ENCODE assay signal across 11 cellular contexts in genomic region chr12:15728118-15728598, GRCh38.
DNase-seq lines count a peak whose midpoint lies in the region; ATAC-seq and TF ChIP-seq lines count a peak whose summit lies in the region.
"Had no signal": no experiment of that assay in that cellular context is flagged by ENCODE, and none has a peak within 500 bp of the region (broad histone marks: within the 10 kb centered on the region; RNA-seq: fewer than 3 reads in every experiment).

No MANE protein-coding gene starts in this region.

- no peak overlapping the region for H3K27ac Mint-ChIP-seq in activated T-helper 17 cell treated with anti-CD3 and anti-CD28 coated beads, Interleukin-2, amount 50 U/mL, for 72 hours
- H3K27ac Mint-ChIP-seq: naive B cell; T-helper 2 cell treated with Interferon-gamma antibody and Interleukin-4, amounts not matched to agents 5 μg/mL and 100 μg/mL, for 36 hours had no signal

- H3K27ac ChIP-seq in SJSA1 = peak overlapping the region; percentile 72

- H3K36me3 Mint-ChIP-seq in activated T-helper 17 cell treated with anti-CD3 and anti-CD28 coated beads, Interleukin-2, amount 50 U/mL, for 72 hours (ENCODE audit: low read depth) = no peaks in the 10 kb centered on the region
- H3K36me3 Mint-ChIP-seq: naive B cell had no signal

- H3K4me1 ChIP-seq in SJSA1 (replicated peaks) = peaks cover 38% of the 10 kb centered on the region

- H3K27me3 Mint-ChIP-seq in activated T-helper 17 cell treated with anti-CD3 and anti-CD28 coated beads, Interleukin-2, amount 50 U/mL, for 72 hours = no peaks in the 10 kb centered on the region

- no peaks in the 10 kb centered on the region for H3K9me3 Mint-ChIP-seq in activated T-helper 17 cell treated with anti-CD3 and anti-CD28 coated beads, Interleukin-2, amount 50 U/mL, for 72 hours
- H3K9me3 Mint-ChIP-seq: T-helper 2 cell treated with Interferon-gamma antibody and Interleukin-4, amounts not matched to agents 5 μg/mL and 100 μg/mL, for 36 hours had no signal

- H3K4me3 Mint-ChIP-seq in activated T-helper 17 cell treated with anti-CD3 and anti-CD28 coated beads, Interleukin-2, amount 50 U/mL, for 72 hours = no peak overlapping the region
- H3K4me3 Mint-ChIP-seq: naive B cell; T-helper 2 cell treated with Interferon-gamma antibody and Interleukin-4, amounts not matched to agents 5 μg/mL and 100 μg/mL, for 36 hours had no signal

- no peaks in the 10 kb centered on the region for H3K4me1 Mint-ChIP-seq in activated T-helper 17 cell treated with anti-CD3 and anti-CD28 coated beads, Interleukin-2, amount 50 U/mL, for 72 hours
- H3K4me1 Mint-ChIP-seq: naive B cell had no signal

- no peaks in the 10 kb centered on the region for H3K36me3 ChIP-seq in SJSA1

- peak; percentile 81 for DNase-seq in ELR (ENCODE audit: low read depth)
- DNase-seq in SJSA1 (ENCODE audit: low read depth in 1 of 2, low spot score in 2 of 2) = peak; percentile 46 to 73
- DNase-seq in fibroblast of gingiva (ENCODE audit: low read depth) = peak; percentile 88
- DNase-seq in renal cortical epithelial cell (ENCODE audit: low read depth) = peak; percentile 89
- no peak for DNase-seq in SKM-1 (lab: John Stamatoyannopoulos, UW; ENCODE audit: unreplicated experiment)
- DNase-seq in GM20000 (ENCODE audit: low spot score) = no peak
- DNase-seq in islet precursor cell = no peak
- DNase-seq: naive B cell, NCI-H446 had no signal

- no peak for TF ChIP-seq CTCF in GM20000 (IDR thresholded peaks at IDR 0.05; ENCODE audit: extremely low read depth, missing control alignments)

- H3K9me3 ChIP-seq in SJSA1 (replicated peaks) = no peaks in the 10 kb centered on the region

- H3K27me3 ChIP-seq in SJSA1 (replicated peaks) = no peaks in the 10 kb centered on the region

- ATAC-seq in activated T-helper 17 cell treated with anti-CD3 and anti-CD28 coated beads, Interleukin-2, amount 50 U/mL, for 72 hours (replicated peaks) = no peak

- no peak overlapping the region for H3K4me3 ChIP-seq in SJSA1

Comparison
In these comparisons a context has a peak if more than half of its experiments do, and no peak if none do; other contexts are left out.
1. DNase-seq: peak in ELR (single experiment), SJSA1 (2 of 2), fibroblast of gingiva (single experiment) and renal cortical epithelial cell (single experiment); none in SKM-1 (single experiment), GM20000 (single experiment) and islet precursor cell (single experiment).